In the genomic region with DNA sequence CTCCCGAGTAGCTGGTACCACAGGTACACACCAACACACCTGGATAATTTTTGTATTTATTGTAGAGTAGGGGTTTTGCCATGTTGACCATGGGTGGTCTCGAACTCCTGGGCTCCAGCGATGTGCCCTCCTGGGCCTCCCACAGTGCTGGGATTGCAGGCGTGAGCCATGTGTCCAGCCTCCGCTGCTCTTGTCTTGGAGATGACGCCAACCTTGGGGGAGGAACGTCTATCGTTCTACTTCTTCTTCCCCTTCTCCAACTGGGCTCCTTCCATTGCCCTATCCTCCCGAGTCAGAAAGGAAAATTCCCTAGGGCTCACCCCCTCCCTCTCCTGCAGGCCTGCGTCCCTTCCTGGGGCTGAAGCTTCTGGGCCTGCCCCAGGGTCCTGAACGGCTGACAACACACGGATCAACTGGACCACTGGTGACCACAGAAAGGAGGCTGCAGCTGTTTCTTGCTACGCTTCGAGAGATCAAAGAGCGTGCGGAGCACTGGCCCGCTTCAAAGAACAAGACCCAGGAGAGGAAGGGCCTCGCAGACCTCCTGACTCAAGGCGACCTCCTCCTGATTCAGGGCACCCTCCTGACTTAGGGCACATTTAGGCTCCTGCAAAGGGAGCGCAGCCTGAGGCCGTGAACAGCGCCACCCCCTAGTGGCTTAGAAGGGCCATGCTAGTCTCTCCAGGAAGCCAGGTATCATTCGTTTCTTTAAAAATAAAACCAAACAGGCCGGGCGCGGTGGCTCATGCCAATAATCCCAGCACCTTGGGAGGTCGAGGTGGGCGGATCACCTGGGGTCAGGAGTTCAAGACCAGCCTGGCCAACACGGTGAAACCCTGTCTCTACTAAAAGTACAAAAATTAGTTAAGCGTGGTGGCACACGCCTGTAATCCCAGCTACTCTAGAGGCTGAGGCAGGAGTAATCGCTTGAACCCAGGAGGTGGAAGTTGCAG, we compare ENCODE assay signal across 8 cellular contexts. TPM values are rescaled to one million over a fixed set of nuclear protein-coding genes. Genes with fewer than 3 reads are reported as not detected.
A peak's percentile ranks its signal among the peaks of the same experiment; 100 is the strongest.
DNase-seq lines count a peak whose midpoint lies in the region; ATAC-seq and TF ChIP-seq lines count a peak whose summit lies in the region.

No MANE protein-coding gene starts in this region.

- no peaks in the 10 kb centered on the region for H3K9me3 ChIP-seq in aorta (ENCODE audit: control insufficient read depth, low read length)

- no peaks in the 10 kb centered on the region for H3K27me3 ChIP-seq in aorta (ENCODE audit: control insufficient read depth in 1 of 2, insufficient read depth in 2 of 2, low read length in 1 of 2)

- WGBS in aorta, 2 donors = 57% methylated on average over 31 to 32 of the region's 32 CpGs

- ATAC-seq in GM18517 (IDR thresholded peaks at IDR 0.05; ENCODE audit: unreplicated experiment) (peak; percentile 65), HG03108 (IDR thresholded peaks at IDR 0.05; ENCODE audit: unreplicated experiment) (peak; percentile 85), Right ventricle myocardium inferior (peak; percentile 56), aorta (ENCODE audit: low FRiP score) (peak; percentile 62)

- no peaks in the 10 kb centered on the region for H3K4me1 ChIP-seq in aorta (ENCODE audit: control insufficient read depth in 1 of 2, insufficient read depth in 2 of 2, low read length in 2 of 2)

- no peaks in the 10 kb centered on the region for H3K36me3 ChIP-seq in aorta (ENCODE audit: control insufficient read depth in 1 of 2, insufficient read depth in 2 of 2, low read length in 1 of 2)

- no peak overlapping the region for H3K27ac ChIP-seq in aorta (ENCODE audit: low read depth in 1 of 2, low read length in 2 of 2)

- TF ChIP-seq CTCF in AG04449 (IDR thresholded peaks at IDR 0.05; ENCODE audit: insufficient read depth, low read length, missing control alignments) = peak; percentile 84

- POLR2A ChIA-PET in AG04449 (lab: Yijun Ruan, JAX) = no interaction called here

- intact Hi-C loops in Right ventricle myocardium inferior (cut with DNase I) (loop anchor here (2.0 kb wide), 1 partner anchor 71 kb away; no protein-coding TSS in a partner anchor), aorta (cut with DNase I) (loop anchor here in 1 of 2 donors (5.0 kb wide), 1 partner anchor 576 kb away; no protein-coding TSS in a partner anchor)

- no peak overlapping the region for H3K4me3 ChIP-seq in AG04449 (ENCODE audit: low read depth, low read length)
- no peak overlapping the region for H3K4me3 ChIP-seq in aorta (ENCODE audit: low read length in 2 of 2)

- DNase-seq in AG04449 (ENCODE audit: low read depth, low spot score) (no peak), SHP77 treated with DMSO at 0.1 percent for 48 hours (lab: John Stamatoyannopoulos, UW) (peak; percentile 46), Right ventricle myocardium inferior (ENCODE audit: missing footprints) (peak; percentile 82), retina (peak; percentile 30), aorta (peak; percentile 80 to 83)
- DNase-seq in activated effector memory CD4-positive, alpha-beta T cell treated with Interleukin-2 at 50 U/mL for 16 hours = peak; percentile 56

- CTCF ChIA-PET in AG04449 (lab: Yijun Ruan, JAX) = interaction anchor here (0.7 to 4.2 kb wide), 18 partner anchors 8 to 566 kb away, joined by 3 to 23 read pairs (median 3); no protein-coding TSS in a partner anchor

RNA-seq across cellular contexts. Expression of a gene that starts 48.5 kb away (rescaled TPM):
- total RNA-seq in Right ventricle myocardium inferior (31.4 TPM), aorta (10 to 100 TPM; 47.4 to 75.7 TPM)
- 1 to 10 TPM; 2.8 to 3.5 TPM for polyA plus RNA-seq in aorta
